Comparison of ENCODE assay signal across 8 cellular contexts in genomic region chr4:69689530-69690111, GRCh38. TPM values are rescaled to one million over a fixed set of nuclear protein-coding genes. Genes with fewer than 3 reads are reported as not detected.
DNase-seq lines count a peak whose midpoint lies in the region; ATAC-seq and TF ChIP-seq lines count a peak whose summit lies in the region.

No MANE protein-coding gene starts in this region.

- H3K27me3 Mint-ChIP-seq in Caco-2 (ENCODE audit: insufficient read depth, unreplicated experiment) (no peaks in the 10 kb centered on the region), endothelial cell (ENCODE audit: unreplicated experiment) (no peaks in the 10 kb centered on the region)

- intact Hi-C loops in Caco-2 (cut with micrococcal nuclease; ENCODE audit: unreplicated experiment) = loop anchor here (1.0 to 2.0 kb wide), 4 partner anchors 134 to 870 kb away; no protein-coding TSS in a partner anchor

- in situ Hi-C loops in GM23248 (cut with MboI) = loop anchor here (5.0 to 25.0 kb wide), 4 partner anchors 135 to 823 kb away; partner anchors contain the start of genes AMTN and ODAM

- no peaks in the 10 kb centered on the region for H3K9me2 ChIP-seq in GM23248 (ENCODE audit: insufficient read depth)

- ATAC-seq in GM19035 (IDR thresholded peaks at IDR 0.05; ENCODE audit: unreplicated experiment) (no peak), GM19397 (IDR thresholded peaks at IDR 0.05; ENCODE audit: unreplicated experiment) (no peak)

- H3K27me3 ChIP-seq in Caco-2 (replicated peaks; ENCODE audit: control insufficient read depth, insufficient read depth, low read length) = no peaks in the 10 kb centered on the region
- no peaks in the 10 kb centered on the region for H3K27me3 ChIP-seq in GM23248 (replicated peaks; ENCODE audit: insufficient read depth)
- no peaks in the 10 kb centered on the region for H3K27me3 ChIP-seq in osteoblast (ENCODE audit: insufficient read depth, low read length)

- H3K9me3 ChIP-seq in Caco-2 = no peaks in the 10 kb centered on the region
- H3K9me3 ChIP-seq in GM23248 (ENCODE audit: low read depth) = no peaks in the 10 kb centered on the region
- no peaks in the 10 kb centered on the region for H3K9me3 ChIP-seq in osteoblast (ENCODE audit: low read depth, low read length)

- no peaks in the 10 kb centered on the region for H3K79me2 ChIP-seq in GM23248 (ENCODE audit: insufficient read depth)
- H3K79me2 ChIP-seq in osteoblast (ENCODE audit: insufficient read depth, low read length) = no peaks in the 10 kb centered on the region

- no peak overlapping the region for H3K4me3 ChIP-seq in Caco-2 (ENCODE audit: low read depth, low read length)
- no peak overlapping the region for H3K4me3 ChIP-seq in GM23248
- H3K4me3 ChIP-seq in osteoblast (ENCODE audit: insufficient read depth, low read length) = no peak overlapping the region

- no peak overlapping the region for H3K27ac Mint-ChIP-seq in Caco-2 (ENCODE audit: unreplicated experiment)
- no peak overlapping the region for H3K27ac Mint-ChIP-seq in endothelial cell (ENCODE audit: unreplicated experiment)

- H3K9ac ChIP-seq in GM23248 = no peak overlapping the region

- H3K36me3 ChIP-seq in Caco-2 (ENCODE audit: control insufficient read depth, insufficient read depth, low read length) (no peaks in the 10 kb centered on the region), GM23248 (ENCODE audit: low read depth) (no peaks in the 10 kb centered on the region), osteoblast (ENCODE audit: insufficient read depth, low read length) (no peaks in the 10 kb centered on the region)

- H3K4me3 Mint-ChIP-seq in Caco-2 (ENCODE audit: unreplicated experiment) = no peak overlapping the region
- H3K4me3 Mint-ChIP-seq in endothelial cell (ENCODE audit: unreplicated experiment) = no peak overlapping the region

- H3F3A ChIP-seq in GM23248 (ENCODE audit: insufficient read depth) = no peaks in the 10 kb centered on the region

- no peak overlapping the region for H3K27ac ChIP-seq in GM23248
- no peak overlapping the region for H3K27ac ChIP-seq in osteoblast (ENCODE audit: low read depth, low read length)

- CTCF ChIA-PET in Caco-2 (lab: Charles Lee) = interaction anchor here (1.0 to 1.5 kb wide), 2 partner anchors 134 to 191 kb away, joined by 3 to 9 read pairs; no protein-coding TSS in a partner anchor

- H3K4me1 Mint-ChIP-seq in Caco-2 (ENCODE audit: low read depth, unreplicated experiment) (peaks cover 6% of the 10 kb centered on the region), endothelial cell (ENCODE audit: unreplicated experiment) (no peaks in the 10 kb centered on the region)

- H3K4me2 ChIP-seq in GM23248 (ENCODE audit: unreplicated experiment) (no peak overlapping the region), osteoblast (ENCODE audit: insufficient read depth, low read length) (peak overlapping the region; percentile 15)

- POLR2A ChIA-PET in Caco-2 (lab: Charles Lee) = no interaction called here

- DNase-seq in Caco-2 = peak in 1 of 2 experiments; percentile 37
- DNase-seq in GM23248 = peak; percentile 57
- peak; percentile 54 for DNase-seq in NCI-H82 (lab: John Stamatoyannopoulos, UW)
- DNase-seq in endothelial cell (ENCODE audit: low spot score) = no peak
- no peak for DNase-seq in osteoblast (ENCODE audit: insufficient read length, low spot score, missing footprints)
- DNase-seq in activated CD4-positive, alpha-beta T cell treated with anti-CD3 and anti-CD28 coated beads, Interleukin-2, amount 50 U/mL, for 1 hour = no peak

- H3K36me3 Mint-ChIP-seq in Caco-2 (ENCODE audit: insufficient read depth, unreplicated experiment) (no peaks in the 10 kb centered on the region), endothelial cell (ENCODE audit: low read depth, unreplicated experiment) (no peaks in the 10 kb centered on the region)

- no peaks in the 10 kb centered on the region for H3K9me3 Mint-ChIP-seq in Caco-2 (ENCODE audit: unreplicated experiment)
- H3K9me3 Mint-ChIP-seq in endothelial cell (ENCODE audit: unreplicated experiment) = no peaks in the 10 kb centered on the region

- no TSS peak for BruUV-seq in Caco-2 (replicated peaks; lab: Mats Ljungman, UMichigan)

- 2 to 3% methylated on average over 2 of the region's 2 CpGs for WGBS in GM23248 (ENCODE audit: low coverage in 1 of 2, low lambda C conversion rate in 2 of 2, missing lambda C conversion rate in 2 of 2), 2 experiments

- H2AFZ ChIP-seq in GM23248 (no peak overlapping the region), osteoblast (ENCODE audit: low read length) (no peak overlapping the region)

- TF ChIP-seq CTCF in Caco-2 (IDR thresholded peaks at IDR 0.05; ENCODE audit: insufficient read depth in 1 of 2, low read depth in 1 of 2, low read length in 1 of 2, severe bottlenecking in 1 of 2, unreplicated experiment in 1 of 2) (peak; percentile 47 to 71), endothelial cell (IDR thresholded peaks at IDR 0.05; ENCODE audit: unreplicated experiment) (peak; percentile 73), osteoblast (IDR thresholded peaks at IDR 0.05; ENCODE audit: extremely low read depth, low read depth, low read length) (peak; percentile 44)

- H4K20me1 ChIP-seq in GM23248 (ENCODE audit: insufficient read depth) (no peaks in the 10 kb centered on the region), osteoblast (ENCODE audit: insufficient read depth, low read length) (no peaks in the 10 kb centered on the region)

- H3K4me1 ChIP-seq in Caco-2 = peaks cover 11% of the 10 kb centered on the region; the same call in 1 of the 2 replicates
- no peaks in the 10 kb centered on the region for H3K4me1 ChIP-seq in GM23248 (ENCODE audit: insufficient read depth)
- H3K4me1 ChIP-seq in osteoblast (ENCODE audit: insufficient read depth, low read length) = no peaks in the 10 kb centered on the region

RNA-seq across cellular contexts. Expression of gene UGT2A1, which starts 36.6 kb away (rescaled TPM):
- total RNA-seq in Caco-2 (2022) = not detected in 2 replicates
- total RNA-seq in GM23248 (2014; rRNA removed; shearing (Covaris generic)) = not detected in 2 replicates
- polyA plus RNA-seq in GM23248 (2016; fragmentation: Nextera tagmentation; extraction: Ambion mirVana) = not detected in 2 replicates
- total RNA-seq in endothelial cell (ENCODE audit: unreplicated experiment) = not detected
- not detected in 2 replicates for total RNA-seq in osteoblast

RNA-seq across cellular contexts. Expression of gene UGT2A2, which starts 50.2 kb away (rescaled TPM):
- total RNA-seq in Caco-2 (2022) (not detected in 2 replicates), endothelial cell (ENCODE audit: unreplicated experiment) (not detected), osteoblast (not detected in 2 replicates)
- total RNA-seq in GM23248 (2014; rRNA removed; shearing (Covaris generic)) = not detected in 2 replicates
- polyA plus RNA-seq in GM23248 (2016; fragmentation: Nextera tagmentation; extraction: Ambion mirVana) = not detected in 2 replicates

Comparison
In these comparisons a context has a peak if more than half of its experiments do, and no peak if none do; other contexts are left out.
1. DNase-seq: peak in GM23248 (single experiment) and NCI-H82 (single experiment); none in endothelial cell (single experiment), osteoblast (single experiment) and activated CD4-positive, alpha-beta T cell treated with anti-CD3 and anti-CD28 coated beads, Interleukin-2, amount 50 U/mL, for 1 hour (single experiment).
2. Peak in every context shown above with its lines, with median percentiles within 50 percentile points of each other: CTCF ChIP-seq.